24 cellular contexts compared by ENCODE assay signal in the genomic region with DNA sequence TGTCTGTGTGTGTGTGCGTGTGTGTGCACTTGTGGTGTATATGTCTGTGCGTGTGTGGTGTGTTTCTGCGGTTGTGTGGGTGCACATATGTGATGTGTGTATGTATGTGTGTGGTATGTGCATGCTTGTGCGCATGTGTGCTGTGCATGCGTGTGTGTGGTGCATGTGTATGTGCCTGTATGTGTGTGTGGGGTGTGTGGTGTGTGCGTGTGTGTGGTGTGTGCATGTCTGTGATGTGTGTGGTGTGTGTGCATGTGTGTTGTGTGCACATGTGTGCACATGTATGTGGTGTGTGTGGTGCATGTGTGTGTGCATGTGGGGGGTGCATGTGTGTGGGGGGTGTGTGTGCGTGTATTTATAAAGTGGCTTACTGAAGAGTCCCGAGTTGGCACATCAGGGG. TPM values are rescaled to one million over a fixed set of nuclear protein-coding genes. Genes with fewer than 3 reads are reported as not detected.
"Had no signal": no experiment of that assay in that cellular context is flagged by ENCODE, and none has a peak within 500 bp of the region (broad histone marks: within the 10 kb centered on the region; RNA-seq: fewer than 3 reads in every experiment).

No MANE protein-coding gene starts in this region.

- H3K9me3 ChIP-seq: lower lobe of right lung, neutrophil, pancreas, psoas muscle, right atrium auricular region, tibial nerve, uterus had no signal

- H3K4me1 ChIP-seq: foreskin keratinocyte, lower lobe of right lung, pancreas, psoas muscle, right atrium auricular region, uterus had no signal

- DNase-seq: activated CD8-positive, alpha-beta memory T cell treated with anti-CD3 and anti-CD28 coated beads for 24 hours; activated CD8-positive, alpha-beta memory T cell treated with anti-CD3 and anti-CD28 coated beads, Interleukin-2, amount 50 U/mL, for 4 hours; activated naive CD4-positive, alpha-beta T cell treated with Interleukin-2 at 50 U/mL for 16 hours; activated naive CD8-positive, alpha-beta T cell treated with anti-CD3 and anti-CD28 coated beads for 36 hours; activated T-cell treated with anti-CD3 and anti-CD28 coated beads, Interleukin-2, amount 50 U/mL, for 4 hours; effector CD4-positive, alpha-beta T cell; foreskin keratinocyte; kidney; lower lobe of right lung; naive B cell; pancreas; psoas muscle; stimulated activated CD4-positive, alpha-beta T cell treated with anti-CD3 and anti-CD28 coated beads, Interleukin-4, amount 100 ng/mL, for 24 hours; stimulated activated naive CD4-positive, alpha-beta T cell treated with Interleukin-2 at 50 U/mL for 16 hours; SW 1271; uterus had no signal

- H3K27ac ChIP-seq: cardiac muscle cell, foreskin keratinocyte, lower lobe of right lung, neutrophil, pancreas, psoas muscle, right atrium auricular region, tibial nerve, uterus had no signal

- H3K36me3 ChIP-seq: cardiac muscle cell, lower lobe of right lung, neutrophil, pancreas, uterus had no signal

- H3K27ac Mint-ChIP-seq: WTC11 had no signal

- FAIRE-seq: kidney, pancreas had no signal

- H3K27me3 Mint-ChIP-seq: activated naive CD8-positive, alpha-beta T cell treated with anti-CD3 and anti-CD28 coated beads for 36 hours; naive B cell had no signal

- H3K4me1 Mint-ChIP-seq: activated naive CD8-positive, alpha-beta T cell treated with anti-CD3 and anti-CD28 coated beads for 36 hours; naive B cell had no signal

- H3K4me3 Mint-ChIP-seq: activated naive CD8-positive, alpha-beta T cell treated with anti-CD3 and anti-CD28 coated beads for 36 hours; activated T-cell treated with anti-CD3 and anti-CD28 coated beads, Interleukin-2, amount 50 U/mL, for 4 hours; naive B cell; WTC11 had no signal

- H3K36me3 Mint-ChIP-seq: activated naive CD8-positive, alpha-beta T cell treated with anti-CD3 and anti-CD28 coated beads for 36 hours; naive B cell had no signal

- H3K9me3 Mint-ChIP-seq: activated naive CD8-positive, alpha-beta T cell treated with anti-CD3 and anti-CD28 coated beads for 36 hours; activated T-cell treated with anti-CD3 and anti-CD28 coated beads, Interleukin-2, amount 50 U/mL, for 4 hours; naive B cell had no signal

- H3K27me3 ChIP-seq: cardiac muscle cell, foreskin keratinocyte, neutrophil, pancreas, right atrium auricular region, tibial nerve, uterus had no signal

- H3K4me3 ChIP-seq: cardiac muscle cell, lower lobe of right lung, pancreas, psoas muscle, right atrium auricular region, tibial nerve, uterus had no signal

RNA-seq across cellular contexts. Expression of gene DNAI2, which starts 23.0 kb away (rescaled TPM):
- total RNA-seq: activated naive CD8-positive, alpha-beta T cell treated with anti-CD3 and anti-CD28 coated beads for 36 hours; activated T-cell treated with anti-CD3 and anti-CD28 coated beads, Interleukin-2, amount 50 U/mL, for 4 hours; cardiac muscle cell; foreskin keratinocyte; glomerular endothelial cell; mesenteric fat pad; pancreas; psoas muscle; right atrium auricular region; subcutaneous adipose tissue had no signal
